ENCODE assay signal across 30 cellular contexts in genomic region chr7:40527723-40528122, GRCh38.
"Had no signal": no experiment of that assay in that cellular context is flagged by ENCODE, and none has a peak within 500 bp of the region (broad histone marks: within the 10 kb centered on the region; RNA-seq: fewer than 3 reads in every experiment).

No MANE protein-coding gene starts in this region.

- H3K4me3 Mint-ChIP-seq: activated naive CD4-positive, alpha-beta T cell treated with anti-CD3 and anti-CD28 coated beads, Interleukin-2, amount 10 ng/mL, durations not matched to agents 7 days and 5 days; activated naive CD8-positive, alpha-beta T cell treated with anti-CD3 and anti-CD28 coated beads, Interleukin-2, amount 10 ng/mL, durations not matched to agents 7 days and 5 days; natural killer cell treated with Interleukin-12 subunit alpha and Interleukin-12 subunit beta and Interleukin-15 and Interleukin-18, amount 100 ng/mL, for 72 hours; stimulated activated naive B cell treated with anti-CD40 and anti-IgM and Interleukin-4, amounts not matched to agents 10 μg/mL and 1 μg/mL and 100 μg/mL, for 72 hours; T-helper 1 cell treated with Interleukin-12 subunit alpha and Interleukin-12 subunit beta and Interleukin-4 antibody, amounts not matched to agents 30 μg/mL and 1 μg/mL, for 36 hours had no signal

- H3K4me1 ChIP-seq: breast epithelium, esophagus squamous epithelium, heart right ventricle, left lung, lower lobe of right lung, stomach, tibial nerve had no signal

- H3K4me1 Mint-ChIP-seq: activated naive CD4-positive, alpha-beta T cell treated with anti-CD3 and anti-CD28 coated beads, Interleukin-2, amount 10 ng/mL, durations not matched to agents 7 days and 5 days; activated naive CD8-positive, alpha-beta T cell treated with anti-CD3 and anti-CD28 coated beads, Interleukin-2, amount 10 ng/mL, durations not matched to agents 7 days and 5 days; stimulated activated naive B cell treated with anti-CD40 and anti-IgM and Interleukin-4, amounts not matched to agents 10 μg/mL and 1 μg/mL and 100 μg/mL, for 72 hours had no signal

- H3K27ac Mint-ChIP-seq: activated naive CD4-positive, alpha-beta T cell treated with anti-CD3 and anti-CD28 coated beads, Interleukin-2, amount 10 ng/mL, durations not matched to agents 7 days and 5 days; activated naive CD8-positive, alpha-beta T cell treated with anti-CD3 and anti-CD28 coated beads, Interleukin-2, amount 10 ng/mL, durations not matched to agents 7 days and 5 days; natural killer cell treated with Interleukin-12 subunit alpha and Interleukin-12 subunit beta and Interleukin-15 and Interleukin-18, amount 100 ng/mL, for 72 hours; stimulated activated naive B cell treated with anti-CD40 and anti-IgM and Interleukin-4, amounts not matched to agents 10 μg/mL and 1 μg/mL and 100 μg/mL, for 72 hours; T-helper 1 cell treated with Interleukin-12 subunit alpha and Interleukin-12 subunit beta and Interleukin-4 antibody, amounts not matched to agents 30 μg/mL and 1 μg/mL, for 36 hours had no signal

- H3K27me3 ChIP-seq: breast epithelium, esophagus squamous epithelium, heart right ventricle, left lung, stomach, tibial nerve had no signal

- ATAC-seq: heart right ventricle; left lung; lower lobe of right lung; mucosa of descending colon; natural killer cell treated with Interleukin-12 subunit alpha and Interleukin-12 subunit beta and Interleukin-15 and Interleukin-18, amount 100 ng/mL, for 72 hours; right cardiac atrium; stimulated activated naive B cell treated with anti-CD40 and anti-IgM and Interleukin-4, amounts not matched to agents 10 μg/mL and 1 μg/mL and 100 μg/mL, for 72 hours had no signal

- DNase-seq: activated CD4-positive, alpha-beta T cell treated with anti-CD3 and anti-CD28 coated beads for 4 hours; activated CD4-positive, alpha-beta T cell treated with anti-CD3 and anti-CD28 coated beads, Interleukin-2, amount 50 U/mL, for 4 hours; activated CD8-positive, alpha-beta memory T cell treated with anti-CD3 and anti-CD28 coated beads, Interleukin-2, amount 50 U/mL, for 4 hours; activated gamma-delta T cell; activated naive CD4-positive, alpha-beta T cell treated with anti-CD3 and anti-CD28 coated beads, Interleukin-2, amount 10 ng/mL, durations not matched to agents 7 days and 5 days; activated naive CD8-positive, alpha-beta T cell treated with anti-CD3 and anti-CD28 coated beads, Interleukin-2, amount 10 ng/mL, durations not matched to agents 7 days and 5 days; activated T-cell treated with anti-CD3 and anti-CD28 coated beads, Interleukin-2, amount 50 U/mL, for 1 hour; amniotic stem cell; central memory CD4-positive, alpha-beta T cell; dermis blood vessel endothelial cell; effector CD4-positive, alpha-beta T cell; esophagus squamous epithelium; heart right ventricle; left lung; lower lobe of right lung; mesendoderm; mucosa of descending colon; posterior cingulate gyrus; right cardiac atrium; stimulated activated CD4-positive, alpha-beta T cell treated with anti-CD3 and anti-CD28 coated beads, Interleukin-15, amount 100 ng/mL, for 24 hours; stimulated activated CD4-positive, alpha-beta T cell treated with anti-CD3 and anti-CD28 coated beads, Interleukin-2, amount 100 ng/mL, for 24 hours; stimulated activated naive B cell treated with anti-CD40 and anti-IgM and Interleukin-4, amounts not matched to agents 10 μg/mL and 1 μg/mL and 100 μg/mL, for 72 hours; stomach; T-helper 9 cell had no signal

- H3K27me3 Mint-ChIP-seq: activated naive CD4-positive, alpha-beta T cell treated with anti-CD3 and anti-CD28 coated beads, Interleukin-2, amount 10 ng/mL, durations not matched to agents 7 days and 5 days; natural killer cell treated with Interleukin-12 subunit alpha and Interleukin-12 subunit beta and Interleukin-15 and Interleukin-18, amount 100 ng/mL, for 72 hours; stimulated activated naive B cell treated with anti-CD40 and anti-IgM and Interleukin-4, amounts not matched to agents 10 μg/mL and 1 μg/mL and 100 μg/mL, for 72 hours had no signal

- FAIRE-seq: TTC549 had no signal

- H3K9me3 Mint-ChIP-seq: activated naive CD4-positive, alpha-beta T cell treated with anti-CD3 and anti-CD28 coated beads, Interleukin-2, amount 10 ng/mL, durations not matched to agents 7 days and 5 days; activated naive CD8-positive, alpha-beta T cell treated with anti-CD3 and anti-CD28 coated beads, Interleukin-2, amount 10 ng/mL, durations not matched to agents 7 days and 5 days; T-helper 1 cell treated with Interleukin-12 subunit alpha and Interleukin-12 subunit beta and Interleukin-4 antibody, amounts not matched to agents 30 μg/mL and 1 μg/mL, for 36 hours had no signal

- H3K27ac ChIP-seq: breast epithelium, esophagus squamous epithelium, heart right ventricle, left lung, lower lobe of right lung, stomach, tibial nerve, VCaP had no signal

- H3K36me3 Mint-ChIP-seq: activated naive CD4-positive, alpha-beta T cell treated with anti-CD3 and anti-CD28 coated beads, Interleukin-2, amount 10 ng/mL, durations not matched to agents 7 days and 5 days; activated naive CD8-positive, alpha-beta T cell treated with anti-CD3 and anti-CD28 coated beads, Interleukin-2, amount 10 ng/mL, durations not matched to agents 7 days and 5 days; natural killer cell treated with Interleukin-12 subunit alpha and Interleukin-12 subunit beta and Interleukin-15 and Interleukin-18, amount 100 ng/mL, for 72 hours; stimulated activated naive B cell treated with anti-CD40 and anti-IgM and Interleukin-4, amounts not matched to agents 10 μg/mL and 1 μg/mL and 100 μg/mL, for 72 hours had no signal
